15 cellular contexts compared by ENCODE assay signal in genomic region chr6:13523826-13524622, GRCh38. TPM values are rescaled to one million over a fixed set of nuclear protein-coding genes. Genes with fewer than 3 reads are reported as not detected.
DNase-seq lines count a peak whose midpoint lies in the region; ATAC-seq and TF ChIP-seq lines count a peak whose summit lies in the region.
"Had no signal": no experiment of that assay in that cellular context is flagged by ENCODE, and none has a peak within 500 bp of the region (broad histone marks: within the 10 kb centered on the region; RNA-seq: fewer than 3 reads in every experiment).

No MANE protein-coding gene starts in this region.

- H3K27me3 ChIP-seq in psoas muscle (ENCODE audit: insufficient read depth in 3 of 3, low read length in 2 of 3): no peaks in the 10 kb centered on the region
- H3K27me3 ChIP-seq: thyroid gland had no signal

- DNase-seq in HEK293T (ENCODE audit: extremely low spot score) (no peak), NCI-H2171 treated with DMSO at 0.1 percent for 48 hours (lab: John Stamatoyannopoulos, UW) (peak; percentile 73), left cardiac atrium (no peak), psoas muscle (peak in 1 of 2 donors; percentile 75)
- DNase-seq: DMS153; erythroblast; IMR-90; MV-4-11; stimulated activated CD4-positive, alpha-beta T cell treated with anti-CD3 and anti-CD28 coated beads, Interleukin-4, amount 100 ng/mL, for 24 hours; thyroid gland had no signal

- no peaks in the 10 kb centered on the region for H3K9me3 ChIP-seq in psoas muscle
- H3K9me3 ChIP-seq: thyroid gland had no signal

- H3K4me3 ChIP-seq in psoas muscle: peak overlapping the region; percentile 23
- H3K4me3 ChIP-seq: thyroid gland had no signal

- CTCF ChIA-PET in HEK293T (lab: Yijun Ruan, JAX): no interaction called here

- POLR2A ChIA-PET in HEK293T (lab: Yijun Ruan, JAX): no interaction called here

- no peaks in the 10 kb centered on the region for H3K36me3 ChIP-seq in psoas muscle (ENCODE audit: insufficient read depth in 1 of 2, low read depth in 1 of 2)
- H3K36me3 ChIP-seq: thyroid gland had no signal

- no peak for TF ChIP-seq CTCF in psoas muscle (IDR thresholded peaks at IDR 0.05)

- peaks cover 45% of the 10 kb centered on the region for H3K4me1 ChIP-seq in psoas muscle

- intact Hi-C loops in left cardiac atrium (cut with DNase I): no loop called here
- intact Hi-C loops in psoas muscle (cut with DNase I): loop anchor here in 1 of 2 donors (5.0 kb wide), 1 partner anchor 37 kb away; the partner anchor contains the start of gene GFOD1

- 41 to 63% (median 45%) methylated on average over 11 of the region's 11 CpGs for WGBS in psoas muscle, 3 donors

- ATAC-seq in left cardiac atrium (peak; percentile 31 to 50), psoas muscle (peak; percentile 76 to 88 (median 80)), GM19395 (IDR thresholded peaks at IDR 0.05; ENCODE audit: unreplicated experiment) (no peak), HG03139 (IDR thresholded peaks at IDR 0.05; ENCODE audit: unreplicated experiment) (no peak), GM18858 (IDR thresholded peaks at IDR 0.05; ENCODE audit: unreplicated experiment) (no peak)
- ATAC-seq: sciatic nerve, SK-N-SH treated with all-trans-retinoic acid at 6 μM for 48 hours had no signal

- peak overlapping the region; percentile 93 for H3K27ac ChIP-seq in psoas muscle
- H3K27ac ChIP-seq: thyroid gland had no signal

TF ChIP-seq in HEK293T, 16 proteins besides CTCF, POLR2A, EP300 and RAD21:
- no peak for TF ChIP-seq ARNT (IDR thresholded peaks at IDR 0.05)
- 0 out of 2 replicates have a peak, but pooled peaks have one; percentile 27 for TF ChIP-seq PKNOX1 (IDR thresholded peaks at IDR 0.05)
TF ChIP-seq in HEK293T: peak in this region for 1.

RNA-seq across cellular contexts. Expression of gene GFOD1, which starts 36.6 kb away (rescaled TPM):
- 10 to 100 TPM; 59.3 to 78.3 TPM for total RNA-seq in left cardiac atrium
- 10 to 100 TPM; 16.7 to 34.2 (median 23.9) TPM for total RNA-seq in psoas muscle
- polyA plus RNA-seq in psoas muscle: 10 to 100 TPM in 1 of 3 donors, 1 to 10 TPM in 2; 5.9 to 12.0 (median 8.3) TPM

RNA-seq across cellular contexts. Expression of gene SIRT5, which starts 50.4 kb away (rescaled TPM):
- total RNA-seq in left cardiac atrium: 10 to 100 TPM; 24.3 to 37.6 TPM
- total RNA-seq in psoas muscle: 10 to 100 TPM; 19.3 to 29.2 (median 24.4) TPM
- polyA plus RNA-seq in psoas muscle: 10 to 100 TPM; 10.1 to 17.6 (median 14.0) TPM

Comparison
In these comparisons a context has a peak if more than half of its experiments do, and no peak if none do; other contexts are left out.
1. ATAC-seq: peak in left cardiac atrium (2 of 2) and psoas muscle (4 of 4); none in GM19395 (single experiment), HG03139 (single experiment) and GM18858 (single experiment).